Comparison of ENCODE assay signal across 9 cellular contexts in genomic region chr9:107504585-107505455, GRCh38. TPM values are rescaled to one million over a fixed set of nuclear protein-coding genes. Genes with fewer than 3 reads are reported as not detected.
DNase-seq lines count a peak whose midpoint lies in the region; ATAC-seq and TF ChIP-seq lines count a peak whose summit lies in the region.
"Had no signal": no experiment of that assay in that cellular context is flagged by ENCODE, and none has a peak within 500 bp of the region (broad histone marks: within the 10 kb centered on the region; RNA-seq: fewer than 3 reads in every experiment).

No MANE protein-coding gene starts in this region.

- WGBS in stomach, 5 donors, result 28 to 49% (median 43%) methylated on average over 7 of the region's 7 CpGs

- TF ChIP-seq EP300 in stomach (IDR thresholded peaks at IDR 0.05), result no peak

- H3K4me1 ChIP-seq in HEK293 (ENCODE audit: control insufficient read depth, insufficient read depth, low read length) (no peaks in the 10 kb centered on the region; the same call in 1 of the 2 replicates), SJSA1 (replicated peaks) (peaks cover 13% of the 10 kb centered on the region), stomach (peaks cover 16 to 23% (median 20%) of the 10 kb centered on the region in 4 donors)

- H3K36me3 ChIP-seq in HEK293 (ENCODE audit: control insufficient read depth in 2 of 2, insufficient read depth in 1 of 2, low read length in 2 of 2), result no peaks in the 10 kb centered on the region
- no peaks in the 10 kb centered on the region for H3K36me3 ChIP-seq in SJSA1
- H3K36me3 ChIP-seq in stomach, result no peaks in the 10 kb centered on the region

- H3K9me3 ChIP-seq in HEK293 (ENCODE audit: control insufficient read depth, insufficient read depth, low read depth, low read length) (no peaks in the 10 kb centered on the region), SJSA1 (replicated peaks) (no peaks in the 10 kb centered on the region), stomach (no peaks in the 10 kb centered on the region)

- H3K4me3 ChIP-seq in HEK293 (ENCODE audit: low read depth, low read length) (no peak overlapping the region), SJSA1 (no peak overlapping the region), foreskin fibroblast (ENCODE audit: low read depth in 1 of 2, low read length in 2 of 2) (no peak overlapping the region), stomach (no peak overlapping the region)

- POLR2A ChIA-PET in HEK293 (lab: Yijun Ruan, JAX), result no interaction called here

- CTCF ChIA-PET in HEK293 (lab: Yijun Ruan, JAX), result interaction anchor here (0.8 kb wide), 1 partner anchor 901 kb away, joined by 5 read pairs; no protein-coding TSS in a partner anchor

- DNase-seq in SJSA1 (ENCODE audit: low read depth in 1 of 2, low spot score in 2 of 2), result peak; percentile 54 to 82
- peak; percentile 89 to 94 for DNase-seq in foreskin fibroblast
- DNase-seq in stomach, result peak; percentile 79
- DNase-seq in NCI-H2171 treated with DMSO at 0.1 percent for 48 hours (lab: John Stamatoyannopoulos, UW), result no peak
- no peak for DNase-seq in NCI-H2081 treated with DMSO at 0.1 percent for 48 hours (lab: John Stamatoyannopoulos, UW)
- no peak for DNase-seq in activated effector memory CD4-positive, alpha-beta T cell treated with Interleukin-2 at 50 U/mL for 16 hours
- DNase-seq: islet precursor cell had no signal

- intact Hi-C loops in stomach (cut with DNase I; ENCODE audit: low total_unique reads), result no loop called here

- ATAC-seq in HG02763 (IDR thresholded peaks at IDR 0.05; ENCODE audit: unreplicated experiment), result no peak

- H3K27ac ChIP-seq in HEK293 (ENCODE audit: extremely low read depth, low read depth, low read length) (no peak overlapping the region), SJSA1 (0 out of 2 replicates have a peak overlapping the region, but pooled peaks have one; percentile 10), stomach (peak overlapping the region; percentile 9 to 72 (median 63))

- H3K27me3 ChIP-seq in SJSA1 (replicated peaks) (no peaks in the 10 kb centered on the region), stomach (no peaks in the 10 kb centered on the region)

- TF ChIP-seq CTCF in HEK293 (tag by site-specific recombination; IDR thresholded peaks at IDR 0.05) (no peak), foreskin fibroblast (IDR thresholded peaks at IDR 0.05; ENCODE audit: low read depth, low read length) (no peak), stomach (IDR thresholded peaks at IDR 0.05) (no peak)

- TF ChIP-seq POLR2A in stomach (IDR thresholded peaks at IDR 0.05), result no peak

TF ChIP-seq in HEK293, 187 proteins besides CTCF, POLR2A, EP300 and RAD21:
- TF ChIP-seq ZNF133 (tag by site-specific recombination; IDR thresholded peaks at IDR 0.05), result no peak
- TF ChIP-seq ZNF211 (tag by site-specific recombination; IDR thresholded peaks at IDR 0.05; ENCODE audit: low read depth), result no peak
- TF ChIP-seq ZXDB (tag by site-specific recombination; IDR thresholded peaks at IDR 0.05), result no peak
- TF ChIP-seq ZEB2 (tag by site-specific recombination; IDR thresholded peaks at IDR 0.05), result peak; percentile 53
- 0 out of 2 replicates have a peak, but pooled peaks have one; percentile 53 for TF ChIP-seq ZNF184 (tag by site-specific recombination; IDR thresholded peaks at IDR 0.05)
- peak; percentile 82 for TF ChIP-seq ZNF629 (tag by site-specific recombination; IDR thresholded peaks at IDR 0.05)
- peak; percentile 96 for TF ChIP-seq ZNF449 (tag by site-specific recombination; IDR thresholded peaks at IDR 0.05)
- peak; percentile 89 for TF ChIP-seq REST (tag by site-specific recombination; IDR thresholded peaks at IDR 0.05)
- no peak for TF ChIP-seq ZNF561 (tag by site-specific recombination; IDR thresholded peaks at IDR 0.05; ENCODE audit: borderline replicate concordance)
- peak; percentile 80 for TF ChIP-seq SCRT2 (tag by site-specific recombination; IDR thresholded peaks at IDR 0.05)
- TF ChIP-seq TRIM28 (IDR thresholded peaks at IDR 0.05; ENCODE audit: borderline replicate concordance, low read length), result peak; percentile 66; the same call in 1 of the 2 replicates
- peak; percentile 41; the same call in 1 of the 2 replicates for TF ChIP-seq ZNF600 (tag by site-specific recombination; IDR thresholded peaks at IDR 0.05)
- no peak for TF ChIP-seq ZNF768 (tag by site-specific recombination; IDR thresholded peaks at IDR 0.05)

RNA-seq across cellular contexts. Expression of gene KLF4, which starts 15.3 kb away (rescaled TPM):
- total RNA-seq in SJSA1 (2014; rRNA removed; shearing (Covaris generic)), result 1.00 and 1.5 TPM in 2 replicates
- total RNA-seq in stomach, result 100 to 1,000 TPM in 1 of 5 donors, 10 to 100 TPM in 4; 34.8 to 323 (median 58.6) TPM
- polyA plus RNA-seq in stomach, result 100 to 1,000 TPM in 1 of 3 donors, 10 to 100 TPM in 2; 18.2 to 150 (median 31.6) TPM

Comparison
In these comparisons a context has a peak if more than half of its experiments do, and no peak if none do; other contexts are left out.
1. DNase-seq: peak in SJSA1 (2 of 2), foreskin fibroblast (2 of 2) and stomach (single experiment); none in NCI-H2171 treated with DMSO at 0.1 percent for 48 hours (single experiment), NCI-H2081 treated with DMSO at 0.1 percent for 48 hours (single experiment) and activated effector memory CD4-positive, alpha-beta T cell treated with Interleukin-2 at 50 U/mL for 16 hours (single experiment).
2. RNA of gene KLF4, which starts 15.3 kb away (total RNA-seq): 34.8 to 323 TPM in stomach; 1.00 to 1.5 TPM in SJSA1; every median in the first group is over 10 times any median in the second.